ENCODE assay signal across 27 cellular contexts in genomic region chr2:41521191-41521590, GRCh38.
"Had no signal": no experiment of that assay in that cellular context is flagged by ENCODE, and none has a peak within 500 bp of the region (broad histone marks: within the 10 kb centered on the region; RNA-seq: fewer than 3 reads in every experiment).

No MANE protein-coding gene starts in this region.

- DNase-seq: activated CD4-positive, alpha-beta T cell treated with anti-CD3 and anti-CD28 coated beads for 48 hours; activated CD4-positive, alpha-beta T cell treated with anti-CD3 and anti-CD28 coated beads, Interleukin-2, amount 50 U/mL, for 4 hours; activated CD4-positive, CD25-positive, alpha-beta regulatory T cell treated with anti-CD3 and anti-CD28 coated beads, Interleukin-2, amount 50 U/mL, for 72 hours; activated CD8-positive, alpha-beta memory T cell treated with anti-CD3 and anti-CD28 coated beads, Interleukin-2, amount 50 U/mL, for 48 hours; activated CD8-positive, alpha-beta T cell treated with anti-CD3 and anti-CD28 coated beads, Interleukin-2, amount 10 ng/mL, durations not matched to agents 7 days and 5 days; activated naive CD4-positive, alpha-beta T cell treated with anti-CD3 and anti-CD28 coated beads, Interleukin-2, amount 50 U/mL, for 16 hours; activated naive CD8-positive, alpha-beta T cell treated with anti-CD3 and anti-CD28 coated beads, Interleukin-2, amount 10 ng/mL, durations not matched to agents 7 days and 5 days; activated T-cell treated with anti-CD3 and anti-CD28 coated beads, Interleukin-2, amount 50 U/mL, for 1 hour; adrenal gland; anterior cingulate cortex; cerebellar nuclear complex; MM.1S; NCI-H1105 treated with DMSO at 0.1 percent for 48 hours; NCI-H146; NCI-H187 treated with DMSO at 0.1 percent for 48 hours; NCI-H2081 treated with DMSO at 0.1 percent for 48 hours; NCI-H446; NCI-H526; NCI-H774; NK-92 treated with Interleukin-12 subunit alpha and Interleukin-12 subunit beta, amount 100 ng/mL, for 24 hours; OCI-M1; RPMI8226; T-cell had no signal

- H3K4me3 ChIP-seq: adrenal gland, SK-N-MC had no signal

- H3K27ac Mint-ChIP-seq: activated CD8-positive, alpha-beta T cell treated with anti-CD3 and anti-CD28 coated beads, Interleukin-2, amount 10 ng/mL, durations not matched to agents 7 days and 5 days; activated naive CD8-positive, alpha-beta T cell treated with anti-CD3 and anti-CD28 coated beads, Interleukin-2, amount 10 ng/mL, durations not matched to agents 7 days and 5 days; T-cell had no signal

- H3K4me1 ChIP-seq: adrenal gland had no signal

- H3K36me3 Mint-ChIP-seq: activated naive CD8-positive, alpha-beta T cell treated with anti-CD3 and anti-CD28 coated beads, Interleukin-2, amount 10 ng/mL, durations not matched to agents 7 days and 5 days; T-cell had no signal

- H3K27me3 Mint-ChIP-seq: activated naive CD8-positive, alpha-beta T cell treated with anti-CD3 and anti-CD28 coated beads, Interleukin-2, amount 10 ng/mL, durations not matched to agents 7 days and 5 days; T-cell had no signal

- H3K9me3 ChIP-seq: adrenal gland had no signal

- H3K4me3 Mint-ChIP-seq: activated CD8-positive, alpha-beta T cell treated with anti-CD3 and anti-CD28 coated beads, Interleukin-2, amount 10 ng/mL, durations not matched to agents 7 days and 5 days; activated naive CD8-positive, alpha-beta T cell treated with anti-CD3 and anti-CD28 coated beads, Interleukin-2, amount 10 ng/mL, durations not matched to agents 7 days and 5 days; T-cell had no signal

- ATAC-seq: activated CD8-positive, alpha-beta T cell treated with anti-CD3 and anti-CD28 coated beads, Interleukin-2, amount 10 ng/mL, durations not matched to agents 7 days and 5 days; Panc1; Right ventricle myocardium inferior; T-cell had no signal

- H3K27ac ChIP-seq: adrenal gland, KMS-11, SK-N-MC had no signal

- H3K4me1 Mint-ChIP-seq: activated naive CD8-positive, alpha-beta T cell treated with anti-CD3 and anti-CD28 coated beads, Interleukin-2, amount 10 ng/mL, durations not matched to agents 7 days and 5 days; T-cell had no signal

- H3K27me3 ChIP-seq: adrenal gland had no signal

- H3K36me3 ChIP-seq: adrenal gland had no signal
